8 cellular contexts compared by ENCODE assay signal in genomic region chr9:127915801-127916664, GRCh38. TPM values are rescaled to one million over a fixed set of nuclear protein-coding genes. Genes with fewer than 3 reads are reported as not detected.
DNase-seq lines count a peak whose midpoint lies in the region; ATAC-seq and TF ChIP-seq lines count a peak whose summit lies in the region.

No MANE protein-coding gene starts in this region.

- WGBS in testis, 2 donors = 14 to 19% methylated on average over 17 to 23 of the region's 23 CpGs

- no peaks in the 10 kb centered on the region for H3K4me1 ChIP-seq in HUES48 (ENCODE audit: control insufficient read depth, insufficient read depth, low read length)
- peaks cover 56% of the 10 kb centered on the region for H3K4me1 ChIP-seq in adipocyte (ENCODE audit: control insufficient read depth, insufficient read depth, low read length)
- H3K4me1 ChIP-seq in testis = peaks cover 18% of the 10 kb centered on the region

- DNase-seq in DMS53 treated with DMSO at 0.1 percent for 48 hours (lab: John Stamatoyannopoulos, UW; ENCODE audit: unreplicated experiment) (peak; percentile 76), adipocyte (ENCODE audit: low read depth) (no peak), kidney epithelial cell (ENCODE audit: low read depth) (no peak), testis (no peak), foreskin melanocyte (no peak)

- peaks cover 6% of the 10 kb centered on the region; the same call in 1 of the 2 replicates for H3K27me3 ChIP-seq in HUES48 (ENCODE audit: control insufficient read depth, insufficient read depth, low read length)
- no peaks in the 10 kb centered on the region for H3K27me3 ChIP-seq in adipocyte (replicated peaks; ENCODE audit: control insufficient read depth, insufficient read depth, low read length)
- H3K27me3 ChIP-seq in kidney epithelial cell (ENCODE audit: control insufficient read depth, insufficient read depth, low read length) = no peaks in the 10 kb centered on the region
- H3K27me3 ChIP-seq in testis = no peaks in the 10 kb centered on the region

- H3K27ac ChIP-seq in HUES48 (ENCODE audit: low read depth, low read length) (no peak overlapping the region), testis (peak overlapping the region; percentile 12 to 23)

- H3K4me3 ChIP-seq in HUES48 (ENCODE audit: low read depth, low read length) = peak overlapping the region; percentile 82
- H3K4me3 ChIP-seq in adipocyte (ENCODE audit: low read length) = peak overlapping the region; percentile 97
- peak overlapping the region; percentile 64 for H3K4me3 ChIP-seq in kidney epithelial cell (ENCODE audit: low read depth, low read length)
- peak overlapping the region; percentile 47 to 56 for H3K4me3 ChIP-seq in testis

- ATAC-seq in GM21423 (IDR thresholded peaks at IDR 0.05; ENCODE audit: unreplicated experiment) = no peak
- ATAC-seq in GM21737 (IDR thresholded peaks at IDR 0.05; ENCODE audit: unreplicated experiment) = no peak

- no peaks in the 10 kb centered on the region for H3K9me3 ChIP-seq in HUES48 (ENCODE audit: control insufficient read depth, insufficient read depth, low read length)
- H3K9me3 ChIP-seq in adipocyte (ENCODE audit: control insufficient read depth, low read length) = no peaks in the 10 kb centered on the region
- no peaks in the 10 kb centered on the region for H3K9me3 ChIP-seq in testis

- TF ChIP-seq CTCF in kidney epithelial cell (IDR thresholded peaks at IDR 0.05; ENCODE audit: insufficient read depth, low read length, poor library complexity, severe bottlenecking) = no peak
- no peak for TF ChIP-seq CTCF in testis (IDR thresholded peaks at IDR 0.05)

- no peak for TF ChIP-seq POLR2A in testis (IDR thresholded peaks at IDR 0.05)

- H3K9ac ChIP-seq in HUES48 (ENCODE audit: low read depth, low read length) (peak overlapping the region; percentile 51; the same call in 1 of the 2 replicates), adipocyte (ENCODE audit: low read length) (peak overlapping the region; percentile 97)

- intact Hi-C loops in testis (cut with DNase I; ENCODE audit: low total_unique reads) = loop anchor here (5.0 kb wide), 1 partner anchor 179 kb away; the partner anchor contains the start of gene TOR2A

- H3K36me3 ChIP-seq in HUES48 (ENCODE audit: control insufficient read depth, insufficient read depth, low read length) = peaks cover 14% of the 10 kb centered on the region; the same call in 1 of the 2 replicates
- H3K36me3 ChIP-seq in adipocyte (ENCODE audit: control insufficient read depth, insufficient read depth, low read length, severe bottlenecking) = peaks cover 31% of the 10 kb centered on the region
- no peaks in the 10 kb centered on the region for H3K36me3 ChIP-seq in kidney epithelial cell (ENCODE audit: control insufficient read depth, insufficient read depth, low read length)
- no peaks in the 10 kb centered on the region for H3K36me3 ChIP-seq in testis (ENCODE audit: low read depth, missing control alignments)

RNA-seq across cellular contexts. Expression of gene ST6GALNAC4, which starts 0.8 kb away (rescaled TPM):
- total RNA-seq in kidney epithelial cell = 21.0 and 32.5 TPM in 2 replicates
- total RNA-seq in testis = 10 to 100 TPM; 18.8 to 24.7 TPM
- 10.3 TPM for polyA plus RNA-seq in testis (ENCODE audit: insufficient read depth, low read depth, low replicate concordance)

RNA-seq across cellular contexts. Expression of gene PIP5KL1, which starts 14.5 kb away (rescaled TPM):
- total RNA-seq in kidney epithelial cell = 3.6 and 4.2 TPM in 2 replicates
- total RNA-seq in testis = 10 to 100 TPM in 1 of 2 donors, 1 to 10 TPM in 1; 8.4 to 10.2 TPM
- 3.9 TPM for polyA plus RNA-seq in testis (ENCODE audit: insufficient read depth, low read depth, low replicate concordance)

RNA-seq across cellular contexts. Expression of gene ST6GALNAC6, which starts 16.6 kb away (rescaled TPM):
- total RNA-seq in kidney epithelial cell = 25.6 and 31.1 TPM in 2 replicates
- 10 to 100 TPM; 46.3 to 70.3 TPM for total RNA-seq in testis
- 43.0 TPM for polyA plus RNA-seq in testis (ENCODE audit: insufficient read depth, low read depth, low replicate concordance)

RNA-seq across cellular contexts. Expression of gene DPM2, which starts 21.6 kb away (rescaled TPM):
- total RNA-seq in kidney epithelial cell = 31.8 and 33.1 TPM in 2 replicates
- total RNA-seq in testis = 10 to 100 TPM; 33.5 to 36.4 TPM
- 46.6 TPM for polyA plus RNA-seq in testis (ENCODE audit: insufficient read depth, low read depth, low replicate concordance)

RNA-seq across cellular contexts. Expression of gene AK1, which starts 38.6 kb away (rescaled TPM):
- total RNA-seq in kidney epithelial cell = 44.8 and 56.4 TPM in 2 replicates
- total RNA-seq in testis = 100 to 1,000 TPM in 1 of 2 donors, 10 to 100 TPM in 1; 86.7 to 103 TPM
- polyA plus RNA-seq in testis (ENCODE audit: insufficient read depth, low read depth, low replicate concordance) = 154 TPM
